14 cellular contexts compared by ENCODE assay signal in the genomic region with DNA sequence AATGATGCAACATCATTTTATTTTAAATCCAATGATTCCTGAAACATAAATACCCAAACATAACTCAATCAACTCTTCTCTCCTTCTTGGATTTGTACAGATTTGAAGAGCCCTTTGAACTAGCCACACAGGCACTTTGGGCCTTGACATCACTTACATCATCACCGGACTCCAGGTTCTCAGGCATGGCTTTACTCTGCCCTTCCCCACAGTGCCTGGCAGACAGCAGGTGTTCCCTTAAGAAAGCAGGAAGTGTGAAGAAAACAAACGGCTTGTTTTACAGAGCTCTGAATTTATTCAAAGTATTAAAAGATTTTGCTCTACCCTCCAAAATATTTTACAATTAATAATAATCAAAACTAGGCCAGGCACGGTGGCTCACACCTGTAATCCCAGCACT.
"Had no signal": no experiment of that assay in that cellular context is flagged by ENCODE, and none has a peak within 500 bp of the region (broad histone marks: within the 10 kb centered on the region; RNA-seq: fewer than 3 reads in every experiment).

No MANE protein-coding gene starts in this region.

- ATAC-seq: activated naive CD4-positive, alpha-beta T cell treated with anti-CD3 and anti-CD28 coated beads, Interleukin-2, amount 50 U/mL, for 72 hours; activated T-cell treated with anti-CD3 and anti-CD28 coated beads, Interleukin-2, amount 50 U/mL, for 4 hours; body of pancreas; mucosa of descending colon; natural killer cell; right cardiac atrium had no signal

- H3K4me1 Mint-ChIP-seq: natural killer cell had no signal

- H3K9me3 Mint-ChIP-seq: activated naive CD4-positive, alpha-beta T cell treated with anti-CD3 and anti-CD28 coated beads, Interleukin-2, amount 50 U/mL, for 72 hours; activated T-cell treated with anti-CD3 and anti-CD28 coated beads, Interleukin-2, amount 50 U/mL, for 4 hours; natural killer cell had no signal

- H3K4me3 Mint-ChIP-seq: activated T-cell treated with anti-CD3 and anti-CD28 coated beads, Interleukin-2, amount 50 U/mL, for 4 hours; natural killer cell had no signal

- H3K27ac Mint-ChIP-seq: natural killer cell had no signal

- DNase-seq: activated effector memory CD4-positive, alpha-beta T cell treated with anti-CD3 and anti-CD28 coated beads, Interleukin-2, amount 50 U/mL, for 16 hours; activated T-cell treated with anti-CD3 and anti-CD28 coated beads, Interleukin-2, amount 50 U/mL, for 4 hours; amniotic stem cell; body of pancreas; central memory CD4-positive, alpha-beta T cell; effector CD4-positive, alpha-beta T cell; foreskin melanocyte; head of caudate nucleus; mammary epithelial cell; mucosa of descending colon; natural killer cell; right cardiac atrium; thyroid gland had no signal

- H3K36me3 Mint-ChIP-seq: natural killer cell had no signal
